31 cellular contexts compared by ENCODE assay signal in the genomic region with DNA sequence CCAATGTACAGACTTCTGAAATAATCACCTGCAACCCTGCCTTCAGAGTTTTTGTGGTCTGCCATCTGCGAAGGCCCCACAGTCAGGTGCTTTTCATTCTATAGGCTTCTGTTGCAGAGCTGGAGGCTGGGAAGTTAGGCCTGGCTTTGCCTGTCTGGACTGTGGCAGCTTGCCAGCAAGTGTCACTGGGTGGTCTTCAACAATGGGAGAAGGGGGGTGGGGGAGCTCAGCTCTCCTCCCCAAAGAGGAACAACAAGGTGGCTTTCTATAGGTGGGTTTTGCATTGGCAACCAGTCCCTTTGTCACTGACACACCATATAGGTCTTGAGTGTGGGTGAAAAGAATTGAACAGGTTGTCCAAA. TPM values are rescaled to one million over a fixed set of nuclear protein-coding genes. Genes with fewer than 3 reads are reported as not detected.
"Had no signal": no experiment of that assay in that cellular context is flagged by ENCODE, and none has a peak within 500 bp of the region (broad histone marks: within the 10 kb centered on the region; RNA-seq: fewer than 3 reads in every experiment).

No MANE protein-coding gene starts in this region.

- H3K27ac ChIP-seq: adrenal gland, body of pancreas, left lung, ovary, tibial artery, VCaP had no signal

- H3K36me3 ChIP-seq: adrenal gland, left lung, ovary had no signal

- H3K4me1 ChIP-seq: adrenal gland, left lung had no signal

- ATAC-seq: body of pancreas; heart right ventricle; left lung; natural killer cell; sciatic nerve; stimulated activated naive B cell treated with anti-CD40 and anti-IgM and Interleukin-4, amounts not matched to agents 10 μg/mL and 1 μg/mL and 100 μg/mL, for 72 hours had no signal

- H3K9me3 Mint-ChIP-seq: natural killer cell; stimulated activated naive B cell treated with anti-CD40 and anti-IgM and Interleukin-4, amounts not matched to agents 10 μg/mL and 1 μg/mL and 100 μg/mL, for 72 hours; T-helper 1 cell treated with Interleukin-12 subunit alpha and Interleukin-12 subunit beta and Interleukin-4 antibody, amounts not matched to agents 30 μg/mL and 1 μg/mL, for 36 hours had no signal

- H3K36me3 Mint-ChIP-seq: activated naive CD8-positive, alpha-beta T cell; natural killer cell; stimulated activated naive B cell treated with anti-CD40 and anti-IgM and Interleukin-4, amounts not matched to agents 10 μg/mL and 1 μg/mL and 100 μg/mL, for 72 hours had no signal

- H3K27me3 ChIP-seq: adrenal gland, body of pancreas, ovary, stomach, tibial artery had no signal

- H3K9me3 ChIP-seq: adrenal gland, body of pancreas, heart right ventricle, left lung, ovary, stomach, tibial artery had no signal

- H3K27ac Mint-ChIP-seq: activated naive CD8-positive, alpha-beta T cell; natural killer cell; progenitor cell of endocrine pancreas; stimulated activated naive B cell treated with anti-CD40 and anti-IgM and Interleukin-4, amounts not matched to agents 10 μg/mL and 1 μg/mL and 100 μg/mL, for 72 hours; T-helper 1 cell treated with Interleukin-12 subunit alpha and Interleukin-12 subunit beta and Interleukin-4 antibody, amounts not matched to agents 30 μg/mL and 1 μg/mL, for 36 hours had no signal

- H3K4me3 Mint-ChIP-seq: activated naive CD8-positive, alpha-beta T cell; natural killer cell; stimulated activated naive B cell treated with anti-CD40 and anti-IgM and Interleukin-4, amounts not matched to agents 10 μg/mL and 1 μg/mL and 100 μg/mL, for 72 hours; T-helper 1 cell treated with Interleukin-12 subunit alpha and Interleukin-12 subunit beta and Interleukin-4 antibody, amounts not matched to agents 30 μg/mL and 1 μg/mL, for 36 hours had no signal

- DNase-seq: activated CD4-positive, alpha-beta T cell treated with anti-CD3 and anti-CD28 coated beads for 4 hours; activated CD4-positive, alpha-beta T cell treated with anti-CD3 and anti-CD28 coated beads, Interleukin-2, amount 50 U/mL, for 4 hours; activated effector memory CD4-positive, alpha-beta T cell treated with Interleukin-2 at 50 U/mL for 16 hours; activated naive CD4-positive, alpha-beta T cell treated with Interleukin-2 at 50 U/mL for 16 hours; activated T-cell treated with anti-CD3 and anti-CD28 coated beads for 4 hours; adrenal gland; aorta; cortex of kidney; foreskin fibroblast; heart right ventricle; left lung; mesendoderm; natural killer cell; ovary; stimulated activated CD4-positive, alpha-beta T cell treated with anti-CD3 and anti-CD28 coated beads, Interleukin-12 subunit alpha, Interleukin-12 subunit beta, amount 100 ng/mL, for 4 hours; stimulated activated CD4-positive, alpha-beta T cell treated with anti-CD3 and anti-CD28 coated beads, Interleukin-4, amount 100 ng/mL, for 4 hours; stimulated activated CD8-positive, alpha-beta memory T cell treated with anti-CD3 and anti-CD28 coated beads, Interleukin-4, amount 100 ng/mL, for 48 hours; stimulated activated naive B cell treated with anti-CD40 and anti-IgM and Interleukin-4, amounts not matched to agents 10 μg/mL and 1 μg/mL and 100 μg/mL, for 72 hours; stomach; T-helper 9 cell; tibial artery had no signal

- H3K4me3 ChIP-seq: adrenal gland, body of pancreas, heart right ventricle, left lung, lung, ovary, skin epidermis, stomach, tibial artery had no signal

RNA-seq across cellular contexts. Expression of a gene that starts 7.3 kb away (rescaled TPM):
- total RNA-seq: endothelial cell of umbilical vein, mononuclear cell had no signal
